Comparison of ENCODE assay signal across 1 cellular context in genomic region chr6:20403080-20403765, GRCh38.
A peak's percentile ranks its signal among the peaks of the same experiment; 100 is the strongest.
TF ChIP-seq lines count a peak whose summit lies in the region.

No MANE protein-coding gene starts in this region.

TF ChIP-seq in WTC11, 78 proteins besides CTCF, POLR2A, EP300 and RAD21 (continued from another document):
- TF ChIP-seq USF2 (CRISPR knock-in tag; IDR thresholded peaks at IDR 0.05) (peak; percentile 87), ELF4 (CRISPR knock-in tag; IDR thresholded peaks at IDR 0.05; ENCODE audit: low read depth) (no peak), GTF2I (CRISPR knock-in tag; conservative IDR thresholded peaks at IDR 0.05) (no peak), ZNF396 (CRISPR knock-in tag; IDR thresholded peaks at IDR 0.05; ENCODE audit: borderline replicate concordance) (no peak), ZNF281 (CRISPR knock-in tag; IDR thresholded peaks at IDR 0.05) (no peak), PREB (CRISPR knock-in tag; IDR thresholded peaks at IDR 0.05; ENCODE audit: borderline replicate concordance) (no peak), CREM (CRISPR knock-in tag; IDR thresholded peaks at IDR 0.05) (no peak), TEAD1 (CRISPR knock-in tag; IDR thresholded peaks at IDR 0.05) (no peak), ZNF512 (CRISPR knock-in tag; IDR thresholded peaks at IDR 0.05; ENCODE audit: borderline replicate concordance) (no peak), ZNF232 (CRISPR knock-in tag; IDR thresholded peaks at IDR 0.05) (no peak), IRF2 (CRISPR knock-in tag; IDR thresholded peaks at IDR 0.05; ENCODE audit: borderline replicate concordance, low read depth) (no peak), PRRX2 (CRISPR knock-in tag; IDR thresholded peaks at IDR 0.05) (no peak), PRDM15 (CRISPR knock-in tag; IDR thresholded peaks at IDR 0.05) (no peak), ZNF671 (CRISPR knock-in tag; IDR thresholded peaks at IDR 0.05) (no peak), FOXK1 (CRISPR knock-in tag; IDR thresholded peaks at IDR 0.05) (no peak; the same call in 1 of the 2 replicates), SP1 (CRISPR knock-in tag; conservative IDR thresholded peaks at IDR 0.05) (peak; percentile 72), JAZF1 (CRISPR knock-in tag; IDR thresholded peaks at IDR 0.05) (no peak), NR1H2 (CRISPR knock-in tag; IDR thresholded peaks at IDR 0.05) (no peak), SMAD4 (CRISPR knock-in tag; IDR thresholded peaks at IDR 0.05) (no peak), FOXP4 (CRISPR knock-in tag; IDR thresholded peaks at IDR 0.05) (peak; percentile 20; the same call in 1 of the 2 replicates), ZMAT4 (CRISPR knock-in tag; IDR thresholded peaks at IDR 0.05) (no peak), NFATC4 (CRISPR knock-in tag; IDR thresholded peaks at IDR 0.05) (0 out of 2 replicates have a peak, but pooled peaks have one; percentile 42), NFE2L1 (CRISPR knock-in tag; IDR thresholded peaks at IDR 0.05) (no peak), ESRRA (CRISPR knock-in tag; IDR thresholded peaks at IDR 0.05; ENCODE audit: borderline replicate concordance) (no peak), SOX15 (CRISPR knock-in tag; IDR thresholded peaks at IDR 0.05) (no peak), TCF7 (CRISPR knock-in tag; IDR thresholded peaks at IDR 0.05; ENCODE audit: low read depth) (no peak), CREB1 (CRISPR knock-in tag; IDR thresholded peaks at IDR 0.05) (no peak), SMAD3 (CRISPR knock-in tag; IDR thresholded peaks at IDR 0.05; ENCODE audit: borderline replicate concordance) (peak; percentile 56; the same call in 1 of the 2 replicates), CBFB (CRISPR knock-in tag; IDR thresholded peaks at IDR 0.05; ENCODE audit: low read depth) (no peak), TP53 (CRISPR knock-in tag; IDR thresholded peaks at IDR 0.05) (no peak), E2F4 (CRISPR knock-in tag; IDR thresholded peaks at IDR 0.05; ENCODE audit: borderline replicate concordance, low read depth) (0 out of 2 replicates have a peak, but pooled peaks have one; percentile 11), E2F5 (CRISPR knock-in tag; IDR thresholded peaks at IDR 0.05) (peak; percentile 79), ATF2 (CRISPR knock-in tag; IDR thresholded peaks at IDR 0.05; ENCODE audit: borderline replicate concordance, low read depth) (no peak), ZNF423 (CRISPR knock-in tag; IDR thresholded peaks at IDR 0.05) (peak; percentile 24; the same call in 1 of the 2 replicates), ZNF317 (CRISPR knock-in tag; IDR thresholded peaks at IDR 0.05; ENCODE audit: borderline replicate concordance, low read depth) (no peak)
TF ChIP-seq in WTC11: peak in this region for 10.
